ENCODE assay signal across 29 cellular contexts in genomic region chr4:8904041-8904501, GRCh38. TPM values are rescaled to one million over a fixed set of nuclear protein-coding genes. Genes with fewer than 3 reads are reported as not detected.
"Had no signal": no experiment of that assay in that cellular context is flagged by ENCODE, and none has a peak within 500 bp of the region (broad histone marks: within the 10 kb centered on the region; RNA-seq: fewer than 3 reads in every experiment).

No MANE protein-coding gene starts in this region.

- H3K27me3 ChIP-seq: vagina had no signal

- H3K4me2 ChIP-seq: neural progenitor cell had no signal

- FAIRE-seq: keratinocyte had no signal

- H3K27ac ChIP-seq: cardiac muscle cell, gastrocnemius medialis, lower lobe of right lung, neural progenitor cell, prostate gland, vagina had no signal

- ATAC-seq: effector memory CD8-positive, alpha-beta T cell; gastrocnemius medialis; lower lobe of right lung; natural killer cell; SK-N-SH treated with all-trans-retinoic acid at 6 μM for 48 hours; stimulated activated effector memory CD8-positive, alpha-beta T cell treated with anti-CD3 and anti-CD28 coated beads, Interleukin-12 subunit alpha, Interleukin-12 subunit beta, amount 100 ng/mL, for 72 hours; T-helper 17 cell had no signal

- DNase-seq: activated CD4-positive, alpha-beta memory T cell treated with anti-CD3 and anti-CD28 coated beads, Interleukin-2, amount 10 ng/mL, durations not matched to agents 7 days and 5 days; activated CD4-positive, alpha-beta T cell treated with anti-CD3 and anti-CD28 coated beads, Interleukin-2, amount 10 ng/mL, durations not matched to agents 24 days and 14 days; activated CD4-positive, CD25-positive, alpha-beta regulatory T cell treated with anti-CD3 and anti-CD28 coated beads, Interleukin-2, amount 50 U/mL, for 72 hours; activated CD8-positive, alpha-beta memory T cell treated with anti-CD3 and anti-CD28 coated beads, Interleukin-2, amount 50 U/mL, for 48 hours; activated T-cell treated with anti-CD3 and anti-CD28 coated beads, Interleukin-2, amount 50 U/mL, for 24 hours; anterior cingulate cortex; cortex of kidney; effector memory CD8-positive, alpha-beta T cell; erythroblast; gastrocnemius medialis; hippocampal formation; mesenchymal stem cell; natural killer cell; retina; stimulated activated CD4-positive, alpha-beta T cell treated with anti-CD3 and anti-CD28 coated beads, Interleukin-12 subunit alpha, Interleukin-12 subunit beta, amount 100 ng/mL, for 4 hours; stimulated activated CD4-positive, alpha-beta T cell treated with anti-CD3 and anti-CD28 coated beads, Interleukin-4, amount 100 ng/mL, for 24 hours; T-helper 17 cell; T1000 had no signal

- H3K9ac ChIP-seq: neural progenitor cell had no signal

- H3K36me3 ChIP-seq: cardiac muscle cell, gastrocnemius medialis, lower lobe of right lung, neural progenitor cell, prostate gland, vagina had no signal

- H3K4me1 ChIP-seq: gastrocnemius medialis, lower lobe of right lung, neural progenitor cell, prostate gland, vagina had no signal

- H3K4me3 ChIP-seq: cardiac muscle cell, gastrocnemius medialis, lower lobe of right lung, neural progenitor cell, prostate gland, vagina had no signal

- H2AFZ ChIP-seq: neural progenitor cell had no signal

RNA-seq across cellular contexts. Expression of gene HMX1, which starts 32.4 kb away (rescaled TPM):
- total RNA-seq: activated CD4-positive, alpha-beta memory T cell treated with anti-CD3 and anti-CD28 coated beads, Interleukin-2, amount 10 ng/mL, durations not matched to agents 7 days and 5 days; activated CD4-positive, alpha-beta T cell treated with anti-CD3 and anti-CD28 coated beads, Interleukin-2, amount 10 ng/mL, durations not matched to agents 24 days and 14 days; cardiac muscle cell; gastrocnemius medialis; lower lobe of right lung; natural killer cell; omental fat pad; subcutaneous adipose tissue; T-helper 17 cell; vagina had no signal
- polyA plus RNA-seq: adipose tissue, keratinocyte had no signal
